ENCODE assay signal across 8 cellular contexts in the genomic region with DNA sequence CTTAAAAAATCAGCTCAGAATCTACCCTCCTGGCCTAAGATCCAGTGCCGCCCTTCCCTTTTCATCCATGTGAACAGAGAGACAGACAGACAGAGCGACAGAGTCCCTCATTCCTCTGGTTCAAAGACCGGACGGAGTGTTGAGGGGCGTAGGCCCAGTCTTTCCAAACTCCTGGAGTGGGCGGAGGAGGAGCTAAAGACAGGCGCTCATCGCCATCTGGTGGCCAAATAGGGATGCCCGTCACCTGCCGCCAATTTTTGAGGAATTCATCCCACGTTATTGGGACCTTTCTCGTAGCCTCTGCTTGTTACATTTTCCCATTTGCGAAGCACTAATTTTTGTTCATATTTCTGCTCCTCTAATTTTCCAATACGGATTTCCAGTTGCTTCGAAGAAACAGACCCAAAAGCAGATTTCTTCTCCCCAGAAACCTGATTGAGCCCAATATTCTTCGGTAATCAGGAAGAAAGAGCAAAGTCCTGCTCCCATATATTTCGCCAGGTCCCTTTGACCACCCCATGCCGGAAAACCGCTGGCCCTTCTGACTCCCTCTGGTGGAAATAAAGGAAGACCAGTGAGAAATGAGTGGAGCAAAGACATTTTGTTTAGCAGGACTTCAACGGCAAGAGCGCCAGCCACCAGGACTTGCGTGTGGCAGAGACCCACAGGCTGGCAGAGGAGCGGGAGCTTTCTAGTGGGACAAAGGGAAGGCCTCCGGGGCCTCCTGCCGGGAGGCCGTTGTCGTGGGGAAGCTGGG.
DNase-seq lines count a peak whose midpoint lies in the region; ATAC-seq and TF ChIP-seq lines count a peak whose summit lies in the region.

No MANE protein-coding gene starts in this region.

- CTCF ChIA-PET in T-cell (lab: Charles Lee), result interaction anchor here (0.6 to 3.0 kb wide), 24 partner anchors 9 to 1734 kb away, joined by 3 to 30 read pairs (median 4); a partner anchor contains a TSS

- no peaks in the 10 kb centered on the region for H3K9me3 ChIP-seq in adrenal gland (replicated peaks in 1 of 3)
- H3K9me3 ChIP-seq in prostate gland, result no peaks in the 10 kb centered on the region
- H3K9me3 ChIP-seq in aorta (ENCODE audit: control insufficient read depth, low read length), result no peaks in the 10 kb centered on the region

- TF ChIP-seq POLR2A in adrenal gland (IDR thresholded peaks at IDR 0.05) (no peak), prostate gland (IDR thresholded peaks at IDR 0.05) (no peak)

- H3K36me3 Mint-ChIP-seq in T-cell, result no peaks in the 10 kb centered on the region

- H3K27me3 ChIP-seq in adrenal gland (no peaks in the 10 kb centered on the region), prostate gland (replicated peaks; ENCODE audit: insufficient read depth) (no peaks in the 10 kb centered on the region), aorta (ENCODE audit: control insufficient read depth in 1 of 2, insufficient read depth in 2 of 2, low read length in 1 of 2) (no peaks in the 10 kb centered on the region)

- no peak overlapping the region for H3K27ac Mint-ChIP-seq in T-cell

- H3K4me3 Mint-ChIP-seq in T-cell, result peak overlapping the region; percentile 86 to 94 (median 90)

- H3K4me1 ChIP-seq in adrenal gland (replicated peaks in 1 of 2), result peaks cover 0 to 10% of the 10 kb centered on the region in 2 donors
- H3K4me1 ChIP-seq in prostate gland (replicated peaks), result no peaks in the 10 kb centered on the region
- no peaks in the 10 kb centered on the region for H3K4me1 ChIP-seq in aorta (ENCODE audit: control insufficient read depth in 1 of 2, insufficient read depth in 2 of 2, low read length in 2 of 2)

- no peaks in the 10 kb centered on the region for H3K9me3 Mint-ChIP-seq in T-cell

- peaks cover 19 to 22% (median 21%) of the 10 kb centered on the region in 3 donors for H3K4me1 Mint-ChIP-seq in T-cell

- H3K27me3 Mint-ChIP-seq in T-cell, result peaks cover 0 to 2% of the 10 kb centered on the region in 2 donors

- POLR2A ChIA-PET in T-cell (lab: Charles Lee), result no interaction called here

- DNase-seq in COR-L47 (lab: John Stamatoyannopoulos, UW) (peak; percentile 57), NCI-H1092 (lab: John Stamatoyannopoulos, UW) (peak; percentile 38), T-cell (peak in 29 of 34 experiments; percentile 10 to 55 (median 30)), adrenal gland (peak; percentile 62 to 87 (median 76)), left cardiac atrium (peak; percentile 87), prostate gland (ENCODE audit: low spot score) (peak; percentile 79), aorta (peak; percentile 84 to 91)

- H3K4me3 ChIP-seq in adrenal gland, result no peak overlapping the region
- H3K4me3 ChIP-seq in prostate gland, result no peak overlapping the region
- no peak overlapping the region for H3K4me3 ChIP-seq in aorta (ENCODE audit: low read length in 2 of 2)

- H3K36me3 ChIP-seq in adrenal gland (replicated peaks in 1 of 2) (peaks cover 0 to 5% of the 10 kb centered on the region in 2 donors), prostate gland (no peaks in the 10 kb centered on the region), aorta (ENCODE audit: control insufficient read depth in 1 of 2, insufficient read depth in 2 of 2, low read length in 1 of 2) (peaks cover 0 to 2% of the 10 kb centered on the region in 2 donors)

- 26 to 28% (median 27%) methylated on average over 27 of the region's 27 CpGs for WGBS in adrenal gland, 4 donors
- WGBS in prostate gland, result 31% methylated on average over 27 of the region's 27 CpGs
- 14 to 15% methylated on average over 27 of the region's 27 CpGs for WGBS in aorta, 2 donors

- H3K27ac ChIP-seq in adrenal gland, result no peak overlapping the region
- no peak overlapping the region for H3K27ac ChIP-seq in prostate gland
- no peak overlapping the region for H3K27ac ChIP-seq in aorta (ENCODE audit: low read depth in 1 of 2, low read length in 2 of 2)

- TF ChIP-seq CTCF in adrenal gland (IDR thresholded peaks at IDR 0.05), result peak; percentile 78 to 91 (median 88)
- TF ChIP-seq CTCF in prostate gland (IDR thresholded peaks at IDR 0.05), result peak; percentile 87 to 95 (median 94)

- intact Hi-C loops in adrenal gland (cut with DNase I) (loop anchor here (5.0 to 10.0 kb wide), 3 partner anchors 90 to 662 kb away; a partner anchor contains a TSS), left cardiac atrium (cut with DNase I) (loop anchor here in 1 of 2 donors (1.0 to 10.0 kb wide), 3 partner anchors 89 to 662 kb away; a partner anchor contains a TSS), prostate gland (cut with DNase I) (loop anchor here (1.0 to 10.0 kb wide), 3 partner anchors 89 to 662 kb away; a partner anchor contains a TSS), aorta (cut with DNase I) (loop anchor here (1.0 to 2.0 kb wide), 3 partner anchors 89 to 380 kb away; no protein-coding TSS in a partner anchor)

- peak; percentile 53 for ATAC-seq in GM21737 (IDR thresholded peaks at IDR 0.05; ENCODE audit: unreplicated experiment)
- ATAC-seq in T-cell (replicated peaks in 1 of 4), result peak; percentile 29 to 60 (median 39)
- peak; percentile 89 for ATAC-seq in left cardiac atrium
- ATAC-seq in aorta (ENCODE audit: low FRiP score), result peak; percentile 91

Comparison
In these comparisons a context has a peak if more than half of its experiments do, and no peak if none do; other contexts are left out.
1. DNase-seq: peak in every context shown above with its lines; median percentile 88 in aorta; 87 in left cardiac atrium; 79 in prostate gland; 76 in adrenal gland; 57 in COR-L47; 38 in NCI-H1092; 30 in T-cell.
2. ATAC-seq: peak in every context shown above with its lines; median percentile 91 in aorta; 89 in left cardiac atrium; 53 in GM21737; 39 in T-cell.